ENCODE assay signal across 7 cellular contexts in the genomic region with DNA sequence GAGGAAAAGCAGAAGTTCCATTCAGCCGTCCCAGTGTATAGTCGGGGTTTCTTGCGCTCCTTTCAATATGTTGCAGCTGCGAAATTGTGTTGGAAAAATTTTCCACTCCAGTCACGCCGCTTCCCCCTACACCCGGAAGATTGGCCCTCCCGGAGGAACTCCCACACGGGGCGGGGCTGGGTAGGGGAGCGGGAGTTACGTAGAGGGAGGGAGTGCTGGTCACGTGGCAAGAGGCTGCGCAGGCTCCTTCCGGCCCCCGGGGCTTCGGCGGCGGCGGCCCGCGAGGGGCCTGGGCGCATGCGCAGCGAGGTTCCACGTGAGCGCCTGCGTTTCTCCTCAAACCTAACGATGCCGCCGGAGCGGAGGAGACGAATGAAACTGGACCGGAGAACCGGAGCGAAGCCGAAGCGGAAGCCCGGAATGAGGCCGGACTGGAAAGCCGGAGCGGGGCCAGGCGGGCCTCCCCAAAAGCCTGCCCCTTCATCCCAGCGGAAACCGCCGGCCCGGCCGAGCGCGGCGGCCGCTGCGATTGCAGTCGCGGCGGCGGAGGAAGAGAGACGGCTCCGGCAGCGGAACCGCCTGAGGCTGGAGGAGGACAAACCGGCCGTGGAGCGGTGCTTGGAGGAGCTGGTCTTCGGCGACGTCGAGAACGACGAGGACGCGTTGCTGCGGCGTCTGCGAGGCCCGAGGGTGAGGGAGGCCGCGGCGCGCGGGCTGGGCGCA.
DNase-seq lines count a peak whose midpoint lies in the region; ATAC-seq and TF ChIP-seq lines count a peak whose summit lies in the region.

UTP18 (plus strand) TSS at position 310 of the 723 bp plus-strand sequence; CDS start at position 349, 39 bp downstream.

- peak; percentile 89 for DNase-seq in NCI-H2081 treated with DMSO at 0.1 percent for 48 hours (lab: John Stamatoyannopoulos, UW)
- DNase-seq in T1000 (lab: John Stamatoyannopoulos, UW), result peak; percentile 95
- DNase-seq in astrocyte of the hippocampus (ENCODE audit: low read depth, low spot score), result peak; percentile 99
- DNase-seq in hypothalamus (lab: John Stamatoyannopoulos, UW), result peak; percentile 75 to 100 (median 95)
- peak; percentile 90 for DNase-seq in retinal pigment epithelial cell (ENCODE audit: low read depth)

- peak within 1 kb of the TSS; percentile 92 for H3K4me3 ChIP-seq in retinal pigment epithelial cell (ENCODE audit: low read length)

- TF ChIP-seq CTCF in retinal pigment epithelial cell (conservative IDR thresholded peaks at IDR 0.05; ENCODE audit: low read depth, low read length), result no peak

- ATAC-seq in GM18519 (IDR thresholded peaks at IDR 0.05; ENCODE audit: low FRiP score, unreplicated experiment) (peak; percentile 50), HG03045 (IDR thresholded peaks at IDR 0.05; ENCODE audit: unreplicated experiment) (peak; percentile 76)

Comparison
In these comparisons a context has a peak if more than half of its experiments do, and no peak if none do; other contexts are left out.
1. Peak in every context shown above with its lines: DNase-seq, ATAC-seq and H3K4me3 ChIP-seq.